19 cellular contexts compared by ENCODE assay signal in the genomic region with DNA sequence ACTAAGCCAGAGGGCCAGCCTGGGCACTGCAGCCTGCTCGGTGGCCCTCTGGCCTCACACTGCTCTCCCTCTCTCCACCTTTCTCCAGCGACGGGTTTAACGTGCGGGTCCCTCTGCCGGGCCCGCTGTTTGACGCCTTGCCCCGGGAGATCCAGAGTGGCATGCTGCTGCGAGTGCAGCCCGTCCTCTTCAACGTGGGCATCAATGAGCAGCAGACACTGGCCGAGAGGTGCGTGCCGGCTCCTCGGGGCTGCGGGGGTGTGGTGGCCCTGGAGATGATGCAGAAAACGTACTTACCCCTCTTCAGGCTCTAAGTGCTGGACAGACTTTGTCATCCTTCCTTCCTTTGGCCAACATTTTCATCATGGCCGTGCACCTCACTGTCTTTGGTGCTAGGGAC. TPM values are rescaled to one million over a fixed set of nuclear protein-coding genes. Genes with fewer than 3 reads are reported as not detected.
DNase-seq lines count a peak whose midpoint lies in the region; ATAC-seq and TF ChIP-seq lines count a peak whose summit lies in the region.
"Had no signal": no experiment of that assay in that cellular context is flagged by ENCODE, and none has a peak within 500 bp of the region (broad histone marks: within the 10 kb centered on the region; RNA-seq: fewer than 3 reads in every experiment).

No MANE protein-coding gene starts in this region.

- H3K9me3 Mint-ChIP-seq in activated CD4-positive, alpha-beta memory T cell treated with anti-CD3 and anti-CD28 coated beads, Interleukin-2, amount 10 ng/mL, durations not matched to agents 7 days and 5 days: no peaks in the 10 kb centered on the region
- no peaks in the 10 kb centered on the region for H3K9me3 Mint-ChIP-seq in activated CD4-positive, alpha-beta memory T cell treated with anti-CD3 and anti-CD28 coated beads for 36 hours
- peaks cover 0 to 4% (median 0%) of the 10 kb centered on the region in 11 donors for H3K9me3 Mint-ChIP-seq in naive thymus-derived CD4-positive, alpha-beta T cell
- H3K9me3 Mint-ChIP-seq: GM23338, IgD-negative memory B cell had no signal

- in situ Hi-C loops in GM13977 (cut with MboI; ENCODE audit: low pct_unique_long_range_greater_than_20kb, low sequenced_read_pairs, unreplicated experiment) (no loop called here), G401 (cut with HindIII; ENCODE audit: low sequenced_read_pairs) (no loop called here)

- H3K4me3 Mint-ChIP-seq in activated CD4-positive, alpha-beta memory T cell treated with anti-CD3 and anti-CD28 coated beads, Interleukin-2, amount 10 ng/mL, durations not matched to agents 7 days and 5 days: no peak overlapping the region
- H3K4me3 Mint-ChIP-seq in activated CD4-positive, alpha-beta memory T cell treated with anti-CD3 and anti-CD28 coated beads for 36 hours: no peak overlapping the region
- H3K4me3 Mint-ChIP-seq in naive thymus-derived CD4-positive, alpha-beta T cell: peak overlapping the region in 1 of 10 donors; percentile 8
- H3K4me3 Mint-ChIP-seq: B cell, GM23338, IgD-negative memory B cell had no signal

- peaks cover 77% of the 10 kb centered on the region for H3K36me3 Mint-ChIP-seq in activated CD4-positive, alpha-beta memory T cell treated with anti-CD3 and anti-CD28 coated beads, Interleukin-2, amount 10 ng/mL, durations not matched to agents 7 days and 5 days (ENCODE audit: low read depth)
- H3K36me3 Mint-ChIP-seq in activated CD4-positive, alpha-beta memory T cell treated with anti-CD3 and anti-CD28 coated beads for 36 hours: peaks cover 26% of the 10 kb centered on the region
- H3K36me3 Mint-ChIP-seq in naive thymus-derived CD4-positive, alpha-beta T cell: peaks cover 17 to 48% (median 24%) of the 10 kb centered on the region in 5 donors

- CTCF ChIA-PET in activated CD4-positive, alpha-beta memory T cell treated with anti-CD3 and anti-CD28 coated beads, Interleukin-2, amount 10 ng/mL, durations not matched to agents 7 days and 5 days (lab: Charles Lee): no interaction called here
- CTCF ChIA-PET in activated CD4-positive, alpha-beta memory T cell treated with anti-CD3 and anti-CD28 coated beads for 36 hours (lab: Charles Lee): no interaction called here
- CTCF ChIA-PET in naive thymus-derived CD4-positive, alpha-beta T cell (lab: Charles Lee): no interaction called here

- H3K36me3 ChIP-seq in left ventricle myocardium inferior: peaks cover 61% of the 10 kb centered on the region
- peaks cover 51% of the 10 kb centered on the region for H3K36me3 ChIP-seq in right atrium auricular region
- H3K36me3 ChIP-seq in naive thymus-derived CD4-positive, alpha-beta T cell (ENCODE audit: control insufficient read depth in 2 of 3, insufficient read depth in 3 of 3, low read length in 3 of 3): peaks cover 20 to 93% (median 46%) of the 10 kb centered on the region in 3 experiments

- no peaks in the 10 kb centered on the region for H3K27me3 ChIP-seq in left ventricle myocardium inferior (ENCODE audit: low read depth)
- no peaks in the 10 kb centered on the region for H3K27me3 ChIP-seq in right atrium auricular region
- no peaks in the 10 kb centered on the region for H3K27me3 ChIP-seq in naive thymus-derived CD4-positive, alpha-beta T cell (ENCODE audit: control insufficient read depth in 2 of 2, insufficient read depth in 2 of 2, low read length in 2 of 2)
- H3K27me3 ChIP-seq: MG63 had no signal

- intact Hi-C loops in activated CD4-positive, alpha-beta memory T cell treated with anti-CD3 and anti-CD28 coated beads for 36 hours (cut with micrococcal nuclease): no loop called here
- intact Hi-C loops in left ventricle myocardium inferior (cut with micrococcal nuclease): no loop called here
- intact Hi-C loops in naive thymus-derived CD4-positive, alpha-beta T cell (cut with micrococcal nuclease): no loop called here

- peak overlapping the region; percentile 27 for H3K27ac Mint-ChIP-seq in activated CD4-positive, alpha-beta memory T cell treated with anti-CD3 and anti-CD28 coated beads, Interleukin-2, amount 10 ng/mL, durations not matched to agents 7 days and 5 days
- H3K27ac Mint-ChIP-seq in activated CD4-positive, alpha-beta memory T cell treated with anti-CD3 and anti-CD28 coated beads for 36 hours: no peak overlapping the region
- H3K27ac Mint-ChIP-seq in naive thymus-derived CD4-positive, alpha-beta T cell: peak overlapping the region in 7 of 9 donors; percentile 8 to 72 (median 34)
- H3K27ac Mint-ChIP-seq: B cell, GM23338 had no signal

- H3K4me3 ChIP-seq in left ventricle myocardium inferior: no peak overlapping the region
- no peak overlapping the region for H3K4me3 ChIP-seq in right atrium auricular region
- H3K4me3 ChIP-seq in naive thymus-derived CD4-positive, alpha-beta T cell (ENCODE audit: low read length): no peak overlapping the region
- H3K4me3 ChIP-seq: GM23338, MG63 had no signal

- POLR2A ChIA-PET in activated CD4-positive, alpha-beta memory T cell treated with anti-CD3 and anti-CD28 coated beads, Interleukin-2, amount 10 ng/mL, durations not matched to agents 7 days and 5 days (lab: Charles Lee): no interaction called here
- POLR2A ChIA-PET in activated CD4-positive, alpha-beta memory T cell treated with anti-CD3 and anti-CD28 coated beads for 36 hours (lab: Charles Lee): no interaction called here
- POLR2A ChIA-PET in naive thymus-derived CD4-positive, alpha-beta T cell (lab: Charles Lee): no interaction called here

- peaks cover 52% of the 10 kb centered on the region for H3K4me1 ChIP-seq in left ventricle myocardium inferior
- H3K4me1 ChIP-seq in right atrium auricular region: peaks cover 0 to 34% of the 10 kb centered on the region in 2 donors
- no peaks in the 10 kb centered on the region for H3K4me1 ChIP-seq in naive thymus-derived CD4-positive, alpha-beta T cell (ENCODE audit: control insufficient read depth in 2 of 2, insufficient read depth in 2 of 2, low read length in 2 of 2)

- no peaks in the 10 kb centered on the region for H3K9me3 ChIP-seq in left ventricle myocardium inferior (replicated peaks)
- H3K9me3 ChIP-seq in right atrium auricular region: no peaks in the 10 kb centered on the region
- no peaks in the 10 kb centered on the region for H3K9me3 ChIP-seq in naive thymus-derived CD4-positive, alpha-beta T cell (ENCODE audit: control insufficient read depth in 2 of 3, low read length in 3 of 3)
- H3K9me3 ChIP-seq: MG63 had no signal

- H3K27me3 Mint-ChIP-seq in activated CD4-positive, alpha-beta memory T cell treated with anti-CD3 and anti-CD28 coated beads, Interleukin-2, amount 10 ng/mL, durations not matched to agents 7 days and 5 days: no peaks in the 10 kb centered on the region
- no peaks in the 10 kb centered on the region for H3K27me3 Mint-ChIP-seq in activated CD4-positive, alpha-beta memory T cell treated with anti-CD3 and anti-CD28 coated beads for 36 hours
- no peaks in the 10 kb centered on the region for H3K27me3 Mint-ChIP-seq in naive thymus-derived CD4-positive, alpha-beta T cell
- H3K27me3 Mint-ChIP-seq: B cell, IgD-negative memory B cell had no signal

- TF ChIP-seq CTCF in left ventricle myocardium inferior (IDR thresholded peaks at IDR 0.05; ENCODE audit: borderline replicate concordance): no peak
- no peak for TF ChIP-seq CTCF in right atrium auricular region (IDR thresholded peaks at IDR 0.05)
- no peak for TF ChIP-seq CTCF in GM13977 (IDR thresholded peaks at IDR 0.05; ENCODE audit: extremely low read depth, insufficient read depth, missing control alignments)

- DNase-seq in activated CD4-positive, alpha-beta memory T cell treated with anti-CD3 and anti-CD28 coated beads, Interleukin-2, amount 10 ng/mL, durations not matched to agents 7 days and 5 days: no peak
- no peak for DNase-seq in activated CD4-positive, alpha-beta memory T cell treated with anti-CD3 and anti-CD28 coated beads for 36 hours
- DNase-seq in left ventricle myocardium inferior: no peak
- DNase-seq in right atrium auricular region (ENCODE audit: low spot score): no peak
- DNase-seq in naive thymus-derived CD4-positive, alpha-beta T cell: no peak
- DNase-seq in GM13977 (ENCODE audit: low spot score): no peak
- no peak for DNase-seq in G401 (ENCODE audit: low spot score)
- DNase-seq: DMS153, HCEC 1CT, Kasumi-1, MG63, NCI-H1048, NCI-H1436, NCI-H1930, NCI-H226, NCI-H524 had no signal

- ATAC-seq in naive thymus-derived CD4-positive, alpha-beta T cell: no peak
- ATAC-seq: GM23338 had no signal

- H3K27ac ChIP-seq in left ventricle myocardium inferior (replicated peaks) (peak overlapping the region; percentile 79), right atrium auricular region (no peak overlapping the region)
- no peak overlapping the region for H3K27ac ChIP-seq in naive thymus-derived CD4-positive, alpha-beta T cell (ENCODE audit: low read depth, low read length)

- peaks cover 3% of the 10 kb centered on the region for H3K4me1 Mint-ChIP-seq in activated CD4-positive, alpha-beta memory T cell treated with anti-CD3 and anti-CD28 coated beads, Interleukin-2, amount 10 ng/mL, durations not matched to agents 7 days and 5 days
- H3K4me1 Mint-ChIP-seq in activated CD4-positive, alpha-beta memory T cell treated with anti-CD3 and anti-CD28 coated beads for 36 hours (ENCODE audit: low read depth): no peaks in the 10 kb centered on the region
- H3K4me1 Mint-ChIP-seq in naive thymus-derived CD4-positive, alpha-beta T cell: peaks cover 0 to 34% (median 6%) of the 10 kb centered on the region in 7 donors
- H3K4me1 Mint-ChIP-seq: B cell, GM23338 had no signal

RNA-seq across cellular contexts. Expression of gene COA5, which starts 42.4 kb away (rescaled TPM):
- total RNA-seq in activated CD4-positive, alpha-beta memory T cell treated with anti-CD3 and anti-CD28 coated beads, Interleukin-2, amount 10 ng/mL, durations not matched to agents 7 days and 5 days: 10 to 100 TPM; 26.3 TPM
- 10 to 100 TPM; 26.7 to 28.5 TPM for total RNA-seq in activated CD4-positive, alpha-beta memory T cell treated with anti-CD3 and anti-CD28 coated beads for 36 hours
- total RNA-seq in left ventricle myocardium inferior: 33.3 TPM
- 10 to 100 TPM; 19.8 to 22.3 TPM for total RNA-seq in right atrium auricular region
- 10 to 100 TPM; 23.8 to 55.2 (median 29.2) TPM for total RNA-seq in naive thymus-derived CD4-positive, alpha-beta T cell
- polyA plus RNA-seq in naive thymus-derived CD4-positive, alpha-beta T cell: 10 to 100 TPM; 25.5 to 36.3 TPM
- 21.5 and 37.0 TPM in 2 replicates for total RNA-seq in G401 (2014; rRNA removed; shearing (Covaris generic))

RNA-seq across cellular contexts. Expression of gene UNC50, which starts 42.4 kb away (rescaled TPM):
- total RNA-seq in activated CD4-positive, alpha-beta memory T cell treated with anti-CD3 and anti-CD28 coated beads, Interleukin-2, amount 10 ng/mL, durations not matched to agents 7 days and 5 days: 10 to 100 TPM; 32.7 to 32.8 TPM
- 10 to 100 TPM; 33.4 to 36.2 TPM for total RNA-seq in activated CD4-positive, alpha-beta memory T cell treated with anti-CD3 and anti-CD28 coated beads for 36 hours
- total RNA-seq in left ventricle myocardium inferior (32.0 TPM), right atrium auricular region (10 to 100 TPM; 30.4 to 35.3 TPM)
- 10 to 100 TPM; 22.2 to 41.3 (median 29.9) TPM for total RNA-seq in naive thymus-derived CD4-positive, alpha-beta T cell
- polyA plus RNA-seq in naive thymus-derived CD4-positive, alpha-beta T cell: 10 to 100 TPM; 59.2 to 63.2 TPM
- total RNA-seq in G401 (2014; rRNA removed; shearing (Covaris generic)): 38.5 and 41.7 TPM in 2 replicates
